16 cellular contexts compared by ENCODE assay signal in genomic region chr10:5385224-5385623, GRCh38.
"Had no signal": no experiment of that assay in that cellular context is flagged by ENCODE, and none has a peak within 500 bp of the region (broad histone marks: within the 10 kb centered on the region; RNA-seq: fewer than 3 reads in every experiment).

No MANE protein-coding gene starts in this region.

- H3K9me3 ChIP-seq: ovary had no signal

- DNase-seq: cortex of kidney; effector memory CD4-positive, alpha-beta T cell; gastrocnemius medialis; heart right ventricle; hypothalamus; islet precursor cell; lower lobe of right lung; natural killer cell; ovary; right cardiac atrium; small intestine; stimulated activated CD4-positive, alpha-beta T cell treated with anti-CD3 and anti-CD28 coated beads, Interleukin-12 subunit alpha, Interleukin-12 subunit beta, amount 100 ng/mL, for 4 hours; stimulated activated naive CD4-positive, alpha-beta T cell; stomach; substantia nigra had no signal

- H3K27me3 ChIP-seq: gastrocnemius medialis, heart right ventricle, ovary, stomach had no signal

- H3K4me3 ChIP-seq: gastrocnemius medialis, heart right ventricle, lower lobe of right lung, ovary, stomach, thoracic aorta had no signal

- H3K36me3 ChIP-seq: gastrocnemius medialis, heart right ventricle, lower lobe of right lung, ovary, stomach, thoracic aorta had no signal

- H3K27ac ChIP-seq: gastrocnemius medialis, heart right ventricle, lower lobe of right lung, ovary, stomach, thoracic aorta had no signal

- H3K4me1 ChIP-seq: gastrocnemius medialis, lower lobe of right lung had no signal
